Comparison of ENCODE assay signal across 3 cellular contexts in genomic region chr6:75441883-75442282, GRCh38. TPM values are rescaled to one million over a fixed set of nuclear protein-coding genes. Genes with fewer than 3 reads are reported as not detected.
"Had no signal": no experiment of that assay in that cellular context is flagged by ENCODE, and none has a peak within 500 bp of the region (broad histone marks: within the 10 kb centered on the region; RNA-seq: fewer than 3 reads in every experiment).

No MANE protein-coding gene starts in this region.

RNA-seq across cellular contexts. Expression of gene FILIP1, which starts 51.7 kb away (rescaled TPM):
- total RNA-seq: HepG2, HT-29 had no signal
- polyA plus RNA-seq: HepG2, IgD-negative memory B cell had no signal
